In the genomic region with DNA sequence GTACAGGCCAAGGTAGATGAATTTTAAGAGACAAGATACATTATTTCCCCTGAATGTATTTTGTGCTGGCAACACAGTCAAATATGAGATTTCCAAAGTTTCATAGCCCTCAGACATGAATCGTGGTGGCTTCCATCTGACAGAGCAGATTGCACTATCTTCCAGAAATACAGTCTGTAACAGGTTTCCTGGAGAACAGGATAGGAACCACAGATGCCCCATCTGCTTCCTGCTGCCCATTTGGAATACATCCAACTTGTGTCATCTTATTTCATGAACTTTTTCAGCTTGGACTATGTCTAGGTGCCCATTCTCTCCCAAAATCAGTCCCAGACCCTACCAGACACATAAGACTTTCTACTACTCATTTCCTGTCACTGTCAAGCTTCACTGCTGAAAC, we compare ENCODE assay signal across 17 cellular contexts.
A peak's percentile ranks its signal among the peaks of the same experiment; 100 is the strongest.
DNase-seq lines count a peak whose midpoint lies in the region; ATAC-seq and TF ChIP-seq lines count a peak whose summit lies in the region.
"Had no signal": no experiment of that assay in that cellular context is flagged by ENCODE, and none has a peak within 500 bp of the region (broad histone marks: within the 10 kb centered on the region; RNA-seq: fewer than 3 reads in every experiment).

No MANE protein-coding gene starts in this region.

- no peaks in the 10 kb centered on the region for H3K36me3 Mint-ChIP-seq in activated CD4-positive, alpha-beta T cell treated with anti-CD3 and anti-CD28 coated beads, Interleukin-2, amount 10 ng/mL, durations not matched to agents 24 days and 14 days (ENCODE audit: low read depth)

- H3K27ac Mint-ChIP-seq in activated CD4-positive, alpha-beta T cell treated with anti-CD3 and anti-CD28 coated beads, Interleukin-2, amount 10 ng/mL, durations not matched to agents 24 days and 14 days, result no peak overlapping the region
- H3K27ac Mint-ChIP-seq: CD4-positive, alpha-beta T cell; IgD-negative memory B cell had no signal

- ATAC-seq in GM19035 (IDR thresholded peaks at IDR 0.05; ENCODE audit: unreplicated experiment) (no peak), HG03342 (IDR thresholded peaks at IDR 0.05; ENCODE audit: unreplicated experiment) (no peak), omental fat pad (ENCODE audit: low FRiP score) (no peak)
- ATAC-seq: GM12878, Right ventricle myocardium inferior had no signal

- H3K9me3 Mint-ChIP-seq in activated CD4-positive, alpha-beta T cell treated with anti-CD3 and anti-CD28 coated beads, Interleukin-2, amount 10 ng/mL, durations not matched to agents 24 days and 14 days, result peaks cover 10% of the 10 kb centered on the region

- intact Hi-C loops in activated CD4-positive, alpha-beta T cell treated with anti-CD3 and anti-CD28 coated beads, Interleukin-2, amount 10 ng/mL, durations not matched to agents 24 days and 14 days (cut with micrococcal nuclease), result no loop called here

- no peak overlapping the region for H3K4me3 Mint-ChIP-seq in activated CD4-positive, alpha-beta T cell treated with anti-CD3 and anti-CD28 coated beads, Interleukin-2, amount 10 ng/mL, durations not matched to agents 24 days and 14 days
- H3K4me3 Mint-ChIP-seq: CD4-positive, alpha-beta T cell; IgD-negative memory B cell had no signal

- no peak for TF ChIP-seq CTCF in omental fat pad (IDR thresholded peaks at IDR 0.05)

- no peaks in the 10 kb centered on the region for H3K4me1 Mint-ChIP-seq in activated CD4-positive, alpha-beta T cell treated with anti-CD3 and anti-CD28 coated beads, Interleukin-2, amount 10 ng/mL, durations not matched to agents 24 days and 14 days
- H3K4me1 Mint-ChIP-seq: IgD-negative memory B cell had no signal

- H3K27me3 Mint-ChIP-seq in activated CD4-positive, alpha-beta T cell treated with anti-CD3 and anti-CD28 coated beads, Interleukin-2, amount 10 ng/mL, durations not matched to agents 24 days and 14 days, result no peaks in the 10 kb centered on the region
- H3K27me3 Mint-ChIP-seq: CD4-positive, alpha-beta T cell had no signal

- DNase-seq in activated CD4-positive, alpha-beta T cell treated with anti-CD3 and anti-CD28 coated beads, Interleukin-2, amount 10 ng/mL, durations not matched to agents 24 days and 14 days, result peak; percentile 26
- DNase-seq in activated CD4-positive, alpha-beta T cell treated with anti-CD3 and anti-CD28 coated beads for 1 hour, result no peak
- peak; percentile 74 for DNase-seq in NCI-H2171 treated with DMSO at 0.1 percent for 48 hours (lab: John Stamatoyannopoulos, UW)
- DNase-seq in cerebellum (ENCODE audit: low spot score), result peak; percentile 64
- no peak for DNase-seq in omental fat pad (ENCODE audit: low spot score)
- DNase-seq: CD4-positive, alpha-beta T cell; GDM1; NCI-H1092; NCI-H1417 treated with DMSO at 0.1 percent for 48 hours; NCI-H187 treated with DMSO at 0.1 percent for 48 hours; NCI-H510A; PC-9 had no signal

Comparison
In these comparisons a context has a peak if more than half of its experiments do, and no peak if none do; other contexts are left out.
1. DNase-seq: peak in activated CD4-positive, alpha-beta T cell treated with anti-CD3 and anti-CD28 coated beads, Interleukin-2, amount 10 ng/mL, durations not matched to agents 24 days and 14 days (single experiment), NCI-H2171 treated with DMSO at 0.1 percent for 48 hours (single experiment) and cerebellum (single experiment); none in activated CD4-positive, alpha-beta T cell treated with anti-CD3 and anti-CD28 coated beads for 1 hour (single experiment) and omental fat pad (single experiment).